ENCODE assay signal across 8 cellular contexts in the genomic region with DNA sequence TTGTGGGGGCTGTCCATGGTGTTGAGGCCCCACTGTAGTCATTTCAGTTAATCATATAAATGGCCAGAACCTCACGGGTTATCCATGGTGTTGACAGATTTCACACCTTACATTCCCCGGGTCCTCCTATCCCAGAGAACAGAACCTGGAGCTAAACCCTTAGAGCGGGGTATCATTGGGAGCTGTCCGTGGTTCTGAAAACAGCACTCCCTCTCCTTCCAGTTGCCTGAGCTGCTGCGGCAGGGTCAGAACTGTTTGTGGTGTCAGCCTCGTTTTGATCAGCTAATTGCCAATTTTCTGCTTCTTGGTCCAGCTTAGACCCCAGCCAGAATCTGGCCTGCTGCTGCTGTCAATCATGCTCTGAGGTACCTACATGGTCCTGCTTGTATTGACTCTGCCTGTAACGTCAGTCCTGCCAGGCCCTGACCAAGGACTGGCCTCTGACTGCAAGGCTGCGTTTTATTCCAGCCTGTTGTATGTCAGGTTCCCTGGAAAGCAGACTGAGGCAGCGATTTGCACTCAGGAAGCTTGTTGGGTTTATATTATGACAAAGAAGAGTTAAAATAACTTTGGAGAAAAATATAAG. TPM values are rescaled to one million over a fixed set of nuclear protein-coding genes. Genes with fewer than 3 reads are reported as not detected.
DNase-seq lines count a peak whose midpoint lies in the region; ATAC-seq and TF ChIP-seq lines count a peak whose summit lies in the region.

No MANE protein-coding gene starts in this region.

- ATAC-seq in GM21825 (IDR thresholded peaks at IDR 0.05; ENCODE audit: unreplicated experiment) (no peak), GM21515 (IDR thresholded peaks at IDR 0.05; ENCODE audit: unreplicated experiment) (no peak)

- in situ Hi-C loops in astrocyte of the spinal cord (cut with HindIII; ENCODE audit: low sequenced_read_pairs), result no loop called here

- no peak for TF ChIP-seq CTCF in astrocyte of the spinal cord (IDR thresholded peaks at IDR 0.05; ENCODE audit: low read depth, low read length)

- peak; percentile 36 for DNase-seq in ELR (ENCODE audit: low read depth)
- peak; percentile 5 for DNase-seq in LHCN-M2 (ENCODE audit: low read depth)
- peak; percentile 9 for DNase-seq in astrocyte of the spinal cord (ENCODE audit: low read depth, low spot score)
- peak; percentile 55 for DNase-seq in medulla oblongata (ENCODE audit: extremely low spot score)
- no peak for DNase-seq in NCI-H2196 treated with DMSO at 0.1 percent for 48 hours (lab: John Stamatoyannopoulos, UW; ENCODE audit: unreplicated experiment)
- DNase-seq in SHP77 (lab: John Stamatoyannopoulos, UW), result no peak

- no peak overlapping the region for H3K4me3 ChIP-seq in astrocyte of the spinal cord (ENCODE audit: low read depth, low read length)

RNA-seq across cellular contexts. Expression of a gene that starts 55.8 kb away (rescaled TPM):
- total RNA-seq in LHCN-M2 (2014; rRNA removed), result 8.7 and 12.3 TPM in 2 replicates
- polyA plus RNA-seq in LHCN-M2 (2012), result 2.1 TPM

Comparison
In these comparisons a context has a peak if more than half of its experiments do, and no peak if none do; other contexts are left out.
1. DNase-seq: peak in ELR (single experiment), LHCN-M2 (single experiment), astrocyte of the spinal cord (single experiment) and medulla oblongata (single experiment); none in NCI-H2196 treated with DMSO at 0.1 percent for 48 hours (single experiment) and SHP77 (0 of 2).